ENCODE assay signal across 1 cellular context in the genomic region with DNA sequence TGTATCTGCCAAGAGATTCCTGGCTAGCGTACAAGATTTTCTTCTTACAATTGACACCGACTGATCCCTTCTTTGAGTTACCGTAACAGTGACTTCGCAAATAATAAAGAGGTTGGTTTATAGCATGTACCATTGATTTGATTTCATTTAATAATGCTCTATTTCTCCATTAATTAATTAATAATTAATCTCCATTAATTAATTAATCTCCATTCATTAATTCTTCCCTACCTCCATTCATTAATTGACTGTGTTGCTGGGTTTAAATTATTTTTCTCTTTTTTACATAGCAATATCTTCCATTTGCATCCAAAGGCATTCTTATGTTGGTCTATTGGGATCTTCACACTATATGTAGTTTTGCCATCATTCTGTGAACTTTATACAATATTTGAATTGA.
TF ChIP-seq lines count a peak whose summit lies in the region.

No MANE protein-coding gene starts in this region.

TF ChIP-seq in K562, 482 proteins besides CTCF, POLR2A, EP300 and RAD21:
- TF ChIP-seq NRF1 (conservative IDR thresholded peaks at IDR 0.05 in 1 of 2, IDR thresholded peaks at IDR 0.05 in 1 of 2) = no peak
- TF ChIP-seq DACH1 (IDR thresholded peaks at IDR 0.05; ENCODE audit: partially characterized antibody) = peak; percentile 91
